ENCODE assay signal across 8 cellular contexts in genomic region chr4:163494360-163495241, GRCh38. TPM values are rescaled to one million over a fixed set of nuclear protein-coding genes. Genes with fewer than 3 reads are reported as not detected.
A peak's percentile ranks its signal among the peaks of the same experiment; 100 is the strongest.
DNase-seq lines count a peak whose midpoint lies in the region; ATAC-seq and TF ChIP-seq lines count a peak whose summit lies in the region.

Gene TMA16, plus strand, starts transcription at chr4:163494690. Its CDS starts 112 bp downstream, at chr4:163494802.

- H3K4me3 Mint-ChIP-seq in chondrocyte (ENCODE audit: unreplicated experiment), result peak within 1 kb of the TSS; percentile 99

- TF ChIP-seq CTCF in AG09319 (IDR thresholded peaks at IDR 0.05; ENCODE audit: low read depth, low read length) (no peak), chondrocyte (IDR thresholded peaks at IDR 0.05) (no peak), kidney epithelial cell (IDR thresholded peaks at IDR 0.05; ENCODE audit: insufficient read depth, low read length, poor library complexity, severe bottlenecking) (no peak)

- DNase-seq in AG09319 (ENCODE audit: extremely low read depth, low read depth), result peak; percentile 81
- peak; percentile 87 to 95 for DNase-seq in NCI-H446 (lab: John Stamatoyannopoulos, UW)
- peak; percentile 67 for DNase-seq in activated CD4-positive, alpha-beta T cell treated with anti-CD3 and anti-CD28 coated beads for 1 hour
- peak; percentile 97 for DNase-seq in chondrocyte (ENCODE audit: low spot score)
- peak; percentile 62 for DNase-seq in kidney epithelial cell (ENCODE audit: low read depth)
- DNase-seq in stimulated activated CD4-positive, alpha-beta T cell treated with anti-CD3 and anti-CD28 coated beads, Interleukin-15, amount 100 ng/mL, for 48 hours (ENCODE audit: low read depth in 2 of 2), result peak; percentile 80 to 87

- H3K36me3 ChIP-seq in kidney epithelial cell (ENCODE audit: control insufficient read depth, insufficient read depth, low read length), result no peaks in the 10 kb centered on the region

- peak within 1 kb of the TSS; percentile 65 for H3K4me3 ChIP-seq in kidney epithelial cell (ENCODE audit: low read depth, low read length)

- H3K36me3 Mint-ChIP-seq in chondrocyte (ENCODE audit: low read depth), result no peaks in the 10 kb centered on the region

- ATAC-seq in GM19025 (IDR thresholded peaks at IDR 0.05; ENCODE audit: low read depth, unreplicated experiment) (peak; percentile 89), HG03342 (IDR thresholded peaks at IDR 0.05; ENCODE audit: unreplicated experiment) (peak; percentile 85)

- peak within 1 kb of the TSS; percentile 98 for H3K27ac Mint-ChIP-seq in chondrocyte (ENCODE audit: unreplicated experiment)

- H3K27me3 Mint-ChIP-seq in chondrocyte (ENCODE audit: low read depth), result peaks cover 4% of the 10 kb centered on the region

- no peaks in the 10 kb centered on the region for H3K9me3 Mint-ChIP-seq in chondrocyte (ENCODE audit: low read depth)

- peaks cover 26% of the 10 kb centered on the region for H3K4me1 Mint-ChIP-seq in chondrocyte (ENCODE audit: low read depth)

- no peaks in the 10 kb centered on the region for H3K27me3 ChIP-seq in kidney epithelial cell (ENCODE audit: control insufficient read depth, insufficient read depth, low read length)

RNA-seq across cellular contexts. Expression of gene TMA16, which starts in this region (rescaled TPM):
- total RNA-seq in chondrocyte (21.8 to 34.7 TPM (median 22.2 TPM) in 3 replicates), kidney epithelial cell (22.1 and 30.7 TPM in 2 replicates)

Comparison
In these comparisons a context has a peak if more than half of its experiments do, and no peak if none do; other contexts are left out.
1. Peak in every context shown above with its lines: DNase-seq, ATAC-seq and H3K4me3 ChIP-seq.